13 cellular contexts compared by ENCODE assay signal in the genomic region with DNA sequence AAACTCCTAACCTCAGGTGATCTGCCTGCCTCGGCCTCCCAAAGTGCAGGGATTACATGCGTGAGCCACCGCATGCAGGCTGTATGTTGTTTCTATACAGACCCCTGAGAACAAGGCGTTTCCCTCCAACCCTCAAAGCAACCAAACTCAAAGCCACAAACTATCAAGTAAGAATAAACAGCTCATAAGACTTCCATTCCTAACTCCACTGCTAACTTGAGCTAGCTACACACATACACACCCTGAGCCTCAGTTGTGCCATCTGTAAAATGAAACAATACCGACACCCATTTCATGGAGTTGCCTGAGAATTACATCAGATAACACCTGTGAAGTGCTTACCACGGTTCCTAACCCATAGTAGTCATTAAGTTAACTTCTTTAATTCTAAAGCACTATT.
DNase-seq lines count a peak whose midpoint lies in the region; ATAC-seq and TF ChIP-seq lines count a peak whose summit lies in the region.
"Had no signal": no experiment of that assay in that cellular context is flagged by ENCODE, and none has a peak within 500 bp of the region (broad histone marks: within the 10 kb centered on the region; RNA-seq: fewer than 3 reads in every experiment).

No MANE protein-coding gene starts in this region.

- H3K9me3 Mint-ChIP-seq in MCF 10A (ENCODE audit: unreplicated experiment): no peaks in the 10 kb centered on the region
- H3K9me3 Mint-ChIP-seq in activated CD8-positive, alpha-beta T cell treated with anti-CD3 and anti-CD28 coated beads for 36 hours: no peaks in the 10 kb centered on the region

- no peak overlapping the region for H3K9ac ChIP-seq in liver (ENCODE audit: low read depth in 1 of 2, low read length in 2 of 2)

- H3K9me3 ChIP-seq in breast epithelium (no peaks in the 10 kb centered on the region), liver (ENCODE audit: control insufficient read depth in 4 of 4, low read length in 3 of 4) (no peaks in the 10 kb centered on the region), upper lobe of left lung (no peaks in the 10 kb centered on the region), gastroesophageal sphincter (no peaks in the 10 kb centered on the region)
- H3K9me3 ChIP-seq: MG63, sigmoid colon had no signal

- TF ChIP-seq CTCF in breast epithelium (IDR thresholded peaks at IDR 0.05) (no peak), MCF 10A (IDR thresholded peaks at IDR 0.05; ENCODE audit: unreplicated experiment) (no peak), liver (IDR thresholded peaks at IDR 0.05; ENCODE audit: low read depth, low read length, missing input control) (no peak), upper lobe of left lung (IDR thresholded peaks at IDR 0.05) (no peak), gastroesophageal sphincter (IDR thresholded peaks at IDR 0.05) (no peak)
- TF ChIP-seq CTCF in activated CD8-positive, alpha-beta T cell treated with anti-CD3 and anti-CD28 coated beads for 36 hours (IDR thresholded peaks at IDR 0.05): no peak

- H3K4me1 ChIP-seq in breast epithelium: peaks cover 0 to 32% of the 10 kb centered on the region in 2 donors
- peaks cover 15 to 63% (median 38%) of the 10 kb centered on the region in 4 donors for H3K4me1 ChIP-seq in liver (ENCODE audit: control insufficient read depth in 4 of 4, insufficient read depth in 4 of 4, low read length in 3 of 4)
- H3K4me1 ChIP-seq in upper lobe of left lung: peaks cover 40 to 52% (median 47%) of the 10 kb centered on the region in 4 donors
- peaks cover 0 to 14% (median 2%) of the 10 kb centered on the region in 3 donors for H3K4me1 ChIP-seq in gastroesophageal sphincter

- no TSS peak for BruUV-seq in MCF 10A (replicated peaks; lab: Mats Ljungman, UMichigan)

- H3K27me3 Mint-ChIP-seq in MCF 10A (ENCODE audit: insufficient read depth, unreplicated experiment): no peaks in the 10 kb centered on the region
- H3K27me3 Mint-ChIP-seq in activated CD8-positive, alpha-beta T cell treated with anti-CD3 and anti-CD28 coated beads for 36 hours: no peaks in the 10 kb centered on the region

- H3K27me3 ChIP-seq in breast epithelium: no peaks in the 10 kb centered on the region
- H3K27me3 ChIP-seq in liver (ENCODE audit: control insufficient read depth in 4 of 4, insufficient read depth in 4 of 4, low read length in 3 of 4): no peaks in the 10 kb centered on the region
- H3K27me3 ChIP-seq in upper lobe of left lung: no peaks in the 10 kb centered on the region
- no peaks in the 10 kb centered on the region for H3K27me3 ChIP-seq in gastroesophageal sphincter
- H3K27me3 ChIP-seq: MG63, sigmoid colon had no signal

- H3K27ac Mint-ChIP-seq in MCF 10A (ENCODE audit: low read depth, unreplicated experiment): no peak overlapping the region
- peak overlapping the region; percentile 86 for H3K27ac Mint-ChIP-seq in activated CD8-positive, alpha-beta T cell treated with anti-CD3 and anti-CD28 coated beads for 36 hours

- H3K36me3 Mint-ChIP-seq in MCF 10A (ENCODE audit: insufficient read depth, unreplicated experiment): peaks cover 12% of the 10 kb centered on the region
- H3K36me3 Mint-ChIP-seq in activated CD8-positive, alpha-beta T cell treated with anti-CD3 and anti-CD28 coated beads for 36 hours (ENCODE audit: low read depth): peaks cover 29% of the 10 kb centered on the region

- no peak for TF ChIP-seq RAD21 in liver (IDR thresholded peaks at IDR 0.05)

- POLR2A ChIA-PET in MCF 10A (lab: Yijun Ruan, JAX): interaction anchor here (1.2 kb wide), 1 partner anchor 69 kb away, joined by 3 read pairs; no protein-coding TSS in a partner anchor
- POLR2A ChIA-PET in activated CD8-positive, alpha-beta T cell treated with anti-CD3 and anti-CD28 coated beads for 36 hours (lab: Charles Lee): interaction anchor here (0.9 to 4.8 kb wide), 9 partner anchors 8 to 89 kb away, joined by 3 to 19 read pairs (median 5); a partner anchor contains a TSS

- H3K4me3 Mint-ChIP-seq in MCF 10A (ENCODE audit: unreplicated experiment): no peak overlapping the region
- H3K4me3 Mint-ChIP-seq in activated CD8-positive, alpha-beta T cell treated with anti-CD3 and anti-CD28 coated beads for 36 hours: peak overlapping the region; percentile 47

- CTCF ChIA-PET in MCF 10A (lab: Yijun Ruan, JAX): no interaction called here
- CTCF ChIA-PET in activated CD8-positive, alpha-beta T cell treated with anti-CD3 and anti-CD28 coated beads for 36 hours (lab: Charles Lee): interaction anchor here (0.9 to 1.9 kb wide), 4 partner anchors 9 to 93 kb away, joined by 3 to 4 read pairs (median 4); no protein-coding TSS in a partner anchor

- no peak overlapping the region for H3K4me3 ChIP-seq in breast epithelium
- H3K4me3 ChIP-seq in liver (ENCODE audit: low read depth in 1 of 3, low read length in 3 of 3): no peak overlapping the region
- no peak overlapping the region for H3K4me3 ChIP-seq in upper lobe of left lung
- H3K4me3 ChIP-seq in gastroesophageal sphincter: no peak overlapping the region
- H3K4me3 ChIP-seq: MG63, sigmoid colon had no signal

- H3K36me3 ChIP-seq in breast epithelium (no peaks in the 10 kb centered on the region), liver (ENCODE audit: control insufficient read depth in 4 of 4, insufficient read depth in 3 of 4, low read depth in 1 of 4, low read length in 3 of 4) (peaks cover 0 to 3% (median 0%) of the 10 kb centered on the region in 4 donors), upper lobe of left lung (no peaks in the 10 kb centered on the region), gastroesophageal sphincter (no peaks in the 10 kb centered on the region)
- H3K36me3 ChIP-seq: MG63, sigmoid colon had no signal

- 84% methylated on average over 6 of the region's 6 CpGs for WGBS in liver
- WGBS in upper lobe of left lung, 2 donors: 85 to 89% methylated on average over 6 of the region's 6 CpGs
- 88 to 95% methylated on average over 2 to 6 of the region's 6 CpGs for WGBS in gastroesophageal sphincter (ENCODE audit: low coverage in 1 of 2), 2 donors

- TF ChIP-seq EP300 in upper lobe of left lung (IDR thresholded peaks at IDR 0.05) (no peak), gastroesophageal sphincter (IDR thresholded peaks at IDR 0.05) (no peak)

- TF ChIP-seq POLR2A in breast epithelium (IDR thresholded peaks at IDR 0.05): no peak
- no peak for TF ChIP-seq POLR2A in upper lobe of left lung (IDR thresholded peaks at IDR 0.05)
- no peak for TF ChIP-seq POLR2A in gastroesophageal sphincter (IDR thresholded peaks at IDR 0.05)

- ATAC-seq in activated CD8-positive, alpha-beta T cell treated with anti-CD3 and anti-CD28 coated beads for 36 hours: peak; percentile 7
- ATAC-seq in upper lobe of left lung (ENCODE audit: low FRiP score in 2 of 2) (no peak), Right ventricle myocardium superior (ENCODE audit: poor library complexity) (no peak), gastroesophageal sphincter (no peak), GM18867 (IDR thresholded peaks at IDR 0.05; ENCODE audit: unreplicated experiment) (no peak)

- DNase-seq in breast epithelium (ENCODE audit: low spot score in 2 of 2) (no peak), MCF 10A (ENCODE audit: unreplicated experiment) (no peak), upper lobe of left lung (no peak), Right ventricle myocardium superior (no peak)
- DNase-seq in activated CD8-positive, alpha-beta T cell treated with anti-CD3 and anti-CD28 coated beads for 36 hours: peak; percentile 59
- DNase-seq: foreskin melanocyte, H7, MG63, NCI-H526 treated with DMSO at 0.1 percent for 48 hours, sigmoid colon had no signal

- peaks cover 28% of the 10 kb centered on the region for H3K4me1 Mint-ChIP-seq in MCF 10A (ENCODE audit: insufficient read depth, unreplicated experiment)
- H3K4me1 Mint-ChIP-seq in activated CD8-positive, alpha-beta T cell treated with anti-CD3 and anti-CD28 coated beads for 36 hours (ENCODE audit: low read depth): peaks cover 84% of the 10 kb centered on the region

- intact Hi-C loops in breast epithelium (cut with DNase I; ENCODE audit: low total_unique reads) (no loop called here), MCF 10A (cut with micrococcal nuclease) (no loop called here), Right ventricle myocardium superior (cut with DNase I) (no loop called here)
- intact Hi-C loops in activated CD8-positive, alpha-beta T cell treated with anti-CD3 and anti-CD28 coated beads for 36 hours (cut with micrococcal nuclease): no loop called here

- peak overlapping the region; percentile 20 to 29 for H3K27ac ChIP-seq in breast epithelium
- peak overlapping the region; percentile 42 to 73 for H3K27ac ChIP-seq in liver (ENCODE audit: low read depth in 1 of 2, low read length in 2 of 2)
- peak overlapping the region; percentile 42 to 77 (median 62) for H3K27ac ChIP-seq in upper lobe of left lung
- H3K27ac ChIP-seq in gastroesophageal sphincter: no peak overlapping the region
- H3K27ac ChIP-seq: sigmoid colon had no signal

TF ChIP-seq in liver, 16 proteins besides CTCF, POLR2A, EP300 and RAD21 (continues in another document):
- TF ChIP-seq YY1 (IDR thresholded peaks at IDR 0.05) (no peak), RXRA (IDR thresholded peaks at IDR 0.05) (no peak), HNF4G (IDR thresholded peaks at IDR 0.05) (no peak), GABPA (IDR thresholded peaks at IDR 0.05 in 1 of 2, conservative IDR thresholded peaks at IDR 0.05 in 1 of 2) (no peak), HNF4A (conservative IDR thresholded peaks at IDR 0.05) (no peak), NR2F2 (IDR thresholded peaks at IDR 0.05) (no peak), EGR1 (IDR thresholded peaks at IDR 0.05; ENCODE audit: low read depth in 2 of 2) (no peak), SP1 (IDR thresholded peaks at IDR 0.05) (no peak), FOXA2 (IDR thresholded peaks at IDR 0.05) (no peak), JUND (IDR thresholded peaks at IDR 0.05) (no peak)
- TF ChIP-seq, protein P1, sequence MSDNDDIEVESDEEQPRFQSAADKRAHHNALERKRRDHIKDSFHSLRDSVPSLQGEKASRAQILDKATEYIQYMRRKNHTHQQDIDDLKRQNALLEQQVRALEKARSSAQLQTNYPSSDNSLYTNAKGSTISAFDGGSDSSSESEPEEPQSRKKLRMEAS (IDR thresholded peaks at IDR 0.05): no peak
- TF ChIP-seq, protein P2, sequence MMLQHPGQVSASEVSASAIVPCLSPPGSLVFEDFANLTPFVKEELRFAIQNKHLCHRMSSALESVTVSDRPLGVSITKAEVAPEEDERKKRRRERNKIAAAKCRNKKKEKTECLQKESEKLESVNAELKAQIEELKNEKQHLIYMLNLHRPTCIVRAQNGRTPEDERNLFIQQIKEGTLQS (IDR thresholded peaks at IDR 0.05): no peak

Comparison
In these comparisons a context has a peak if more than half of its experiments do, and no peak if none do; other contexts are left out.
1. H3K27ac ChIP-seq: peak in breast epithelium (2 of 2), liver (2 of 2) and upper lobe of left lung (4 of 4); none in gastroesophageal sphincter (0 of 4).